Comparison of ENCODE assay signal across 16 cellular contexts in genomic region chr12:3869448-3869847, GRCh38. TPM values are rescaled to one million over a fixed set of nuclear protein-coding genes. Genes with fewer than 3 reads are reported as not detected.
DNase-seq lines count a peak whose midpoint lies in the region; ATAC-seq and TF ChIP-seq lines count a peak whose summit lies in the region.
"Had no signal": no experiment of that assay in that cellular context is flagged by ENCODE, and none has a peak within 500 bp of the region (broad histone marks: within the 10 kb centered on the region; RNA-seq: fewer than 3 reads in every experiment).

No MANE protein-coding gene starts in this region.

- no peaks in the 10 kb centered on the region for H3K36me3 ChIP-seq in mammary epithelial cell (ENCODE audit: insufficient read depth, low read length)
- no peaks in the 10 kb centered on the region for H3K36me3 ChIP-seq in breast epithelium
- no peaks in the 10 kb centered on the region for H3K36me3 ChIP-seq in thymus (ENCODE audit: control insufficient read depth, insufficient read depth)

- H3K4me3 Mint-ChIP-seq in immature natural killer cell, result peak overlapping the region; percentile 81 to 94 (median 83)

- CTCF ChIA-PET in mammary epithelial cell (lab: Charles Lee; ENCODE audit: low non-redundant PET), result no interaction called here

- intact Hi-C loops in mammary epithelial cell (cut with micrococcal nuclease), result no loop called here
- intact Hi-C loops in breast epithelium (cut with DNase I; ENCODE audit: low total_unique reads), result no loop called here
- intact Hi-C loops in head of caudate nucleus (cut with DNase I), result no loop called here
- intact Hi-C loops in left ventricle myocardium superior (cut with micrococcal nuclease), result no loop called here

- peaks cover 53 to 73% of the 10 kb centered on the region in 2 donors for H3K4me1 Mint-ChIP-seq in immature natural killer cell

- peaks cover 1 to 3% (median 3%) of the 10 kb centered on the region in 3 donors for H3K27me3 Mint-ChIP-seq in immature natural killer cell (ENCODE audit: low read depth in 3 of 3)

- peaks cover 6% of the 10 kb centered on the region for H3K9me3 ChIP-seq in mammary epithelial cell (replicated peaks; ENCODE audit: insufficient read depth, low read length)
- peaks cover 0 to 7% of the 10 kb centered on the region in 2 donors for H3K9me3 ChIP-seq in breast epithelium
- no peaks in the 10 kb centered on the region for H3K9me3 ChIP-seq in thymus (ENCODE audit: control insufficient read depth)

- H4K20me1 ChIP-seq in mammary epithelial cell (ENCODE audit: insufficient read depth, low read length), result no peaks in the 10 kb centered on the region

- no peak overlapping the region for H3K4me3 ChIP-seq in mammary epithelial cell (replicated peaks in 1 of 3; ENCODE audit: insufficient read depth in 1 of 3, low read depth in 2 of 3, low read length in 3 of 3)
- peak overlapping the region in 1 of 3 donors; percentile 41 for H3K4me3 ChIP-seq in breast epithelium
- H3K4me3 ChIP-seq in thymus (ENCODE audit: low read length), result peak overlapping the region; percentile 24

- H3K9me3 Mint-ChIP-seq in immature natural killer cell, result peaks cover 5 to 16% (median 9%) of the 10 kb centered on the region in 6 donors

- no peak for DNase-seq in mammary epithelial cell
- no peak for DNase-seq in breast epithelium (ENCODE audit: low spot score in 2 of 2)
- no peak for DNase-seq in immature natural killer cell
- no peak for DNase-seq in head of caudate nucleus
- DNase-seq in left ventricle myocardium superior, result no peak
- DNase-seq: H7; IMR-90; islet precursor cell; midbrain; NCI-H1436 treated with DMSO at 0.1 percent for 48 hours; NCI-H510A; stimulated activated CD4-positive, alpha-beta T cell treated with anti-CD3 and anti-CD28 coated beads, Interleukin-12 subunit alpha, Interleukin-12 subunit beta, amount 100 ng/mL, for 4 hours had no signal

- H3K79me2 ChIP-seq in mammary epithelial cell (ENCODE audit: insufficient read depth, low read length), result peaks cover 22% of the 10 kb centered on the region

- ATAC-seq in GM18909 (IDR thresholded peaks at IDR 0.05; ENCODE audit: poor library complexity, unreplicated experiment) (no peak), left ventricle myocardium superior (no peak)

- H3K4me1 ChIP-seq in mammary epithelial cell (ENCODE audit: insufficient read depth, low read length) (peaks cover 12% of the 10 kb centered on the region), breast epithelium (peaks cover 0 to 3% of the 10 kb centered on the region in 2 donors), thymus (ENCODE audit: control insufficient read depth, insufficient read depth, low read length) (peaks cover 13% of the 10 kb centered on the region)

- no peaks in the 10 kb centered on the region for H3K27me3 ChIP-seq in mammary epithelial cell (ENCODE audit: insufficient read depth, low read length)
- H3K27me3 ChIP-seq in breast epithelium, result no peaks in the 10 kb centered on the region
- H3K27me3 ChIP-seq in thymus (ENCODE audit: control insufficient read depth, insufficient read depth), result no peaks in the 10 kb centered on the region

- dilution Hi-C loops in mammary epithelial cell (cut with HindIII; ENCODE audit: low sequenced_read_pairs), result no loop called here

- no TSS peak for BruUV-seq in mammary epithelial cell (replicated peaks; lab: Mats Ljungman, UMichigan)

- H2AFZ ChIP-seq in mammary epithelial cell (ENCODE audit: low read depth, low read length), result no peak overlapping the region

- H3K4me2 ChIP-seq in mammary epithelial cell (ENCODE audit: insufficient read depth, low read depth, low read length), result peak overlapping the region; percentile 57

- no peak overlapping the region for H3K27ac ChIP-seq in mammary epithelial cell (ENCODE audit: insufficient read depth, low read depth, low read length)
- H3K27ac ChIP-seq in breast epithelium, result no peak overlapping the region
- H3K27ac ChIP-seq in VCaP, result peak overlapping the region; percentile 21; the same call in 1 of the 2 replicates
- H3K27ac ChIP-seq in thymus (ENCODE audit: low read depth), result no peak overlapping the region
- H3K27ac ChIP-seq: epithelial cell of prostate had no signal

- TF ChIP-seq POLR2A in breast epithelium (IDR thresholded peaks at IDR 0.05), result no peak

- H3K27ac Mint-ChIP-seq in immature natural killer cell, result peak overlapping the region; percentile 78 to 99 (median 94)

- 100% methylated on average over 1 of the region's 1 CpG for WGBS in mammary epithelial cell (ENCODE audit: low coverage, missing lambda C conversion rate)
- 94% methylated on average over 1 of the region's 1 CpG for WGBS in thymus

- peaks cover 7 to 18% (median 17%) of the 10 kb centered on the region in 3 donors for H3K36me3 Mint-ChIP-seq in immature natural killer cell

- TF ChIP-seq CTCF in mammary epithelial cell (conservative IDR thresholded peaks at IDR 0.05 in 1 of 2, IDR thresholded peaks at IDR 0.05 in 1 of 2; ENCODE audit: extremely low read depth in 1 of 2, insufficient read depth in 1 of 2, low read depth in 1 of 2, low read length in 2 of 2) (no peak), breast epithelium (IDR thresholded peaks at IDR 0.05) (no peak), VCaP (conservative IDR thresholded peaks at IDR 0.05) (no peak)

- in situ Hi-C loops in mammary epithelial cell (cut with MboI; ENCODE audit: low sequenced_read_pairs in 2 of 2), result no loop called here

- no peak overlapping the region for H3K9ac ChIP-seq in mammary epithelial cell (ENCODE audit: insufficient read depth, low read length)

RNA-seq across cellular contexts. Expression of gene PARP11, which starts 3.8 kb away (rescaled TPM):
- total RNA-seq in mammary epithelial cell (10 to 100 TPM in 1 of 2 donors, 1 to 10 TPM in 1; 8.5 to 10.6 TPM), breast epithelium (10 to 100 TPM in 1 of 3 donors, 1 to 10 TPM in 2; 6.2 to 12.3 (median 7.5) TPM), left ventricle myocardium superior (5.0 TPM)
- polyA plus RNA-seq in mammary epithelial cell (3.6 TPM), immature natural killer cell (1 to 10 TPM; 5.4 to 9.5 (median 8.5) TPM), thymus (7.1 TPM)
- polyA minus RNA-seq in mammary epithelial cell, result 1.1 TPM
